1 cellular context compared by ENCODE assay signal in genomic region chr7:95501261-95501816, GRCh38.
TF ChIP-seq lines count a peak whose summit lies in the region.

No MANE protein-coding gene starts in this region.

TF ChIP-seq in GM12878, 131 proteins besides CTCF, POLR2A, EP300 and RAD21 (continued from another document):
- TF ChIP-seq BCL3 (IDR thresholded peaks at IDR 0.05; ENCODE audit: borderline replicate concordance, insufficient read depth, low read depth, low read length, poor library complexity, severe bottlenecking), result peak; percentile 73
- no peak for TF ChIP-seq ZBTB4 (CRISPR knock-in tag; IDR thresholded peaks at IDR 0.05)
